Comparison of ENCODE assay signal across 1 cellular context in the genomic region with DNA sequence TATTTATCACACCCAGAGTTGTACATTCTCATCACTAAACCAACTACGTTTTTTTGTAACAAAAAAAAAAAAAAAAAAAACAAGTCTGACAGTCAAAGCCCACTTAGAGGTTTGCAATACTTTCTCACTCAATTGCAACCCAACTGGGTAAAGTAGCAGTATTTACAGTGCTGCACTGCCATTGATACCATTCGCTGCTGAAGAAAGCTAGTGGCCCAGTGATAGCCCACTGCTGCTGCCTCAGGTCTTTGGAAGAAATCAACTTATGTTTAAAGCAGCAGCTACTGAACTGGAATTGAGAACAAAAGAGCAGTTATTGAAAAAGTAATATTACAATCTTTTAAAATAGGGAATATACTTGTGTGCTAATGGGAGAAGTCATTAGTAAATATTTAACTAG.
TF ChIP-seq lines count a peak whose summit lies in the region.

No MANE protein-coding gene starts in this region.

TF ChIP-seq in WTC11, 78 proteins besides CTCF, POLR2A, EP300 and RAD21 (continued from another document):
- TF ChIP-seq, protein P1, sequence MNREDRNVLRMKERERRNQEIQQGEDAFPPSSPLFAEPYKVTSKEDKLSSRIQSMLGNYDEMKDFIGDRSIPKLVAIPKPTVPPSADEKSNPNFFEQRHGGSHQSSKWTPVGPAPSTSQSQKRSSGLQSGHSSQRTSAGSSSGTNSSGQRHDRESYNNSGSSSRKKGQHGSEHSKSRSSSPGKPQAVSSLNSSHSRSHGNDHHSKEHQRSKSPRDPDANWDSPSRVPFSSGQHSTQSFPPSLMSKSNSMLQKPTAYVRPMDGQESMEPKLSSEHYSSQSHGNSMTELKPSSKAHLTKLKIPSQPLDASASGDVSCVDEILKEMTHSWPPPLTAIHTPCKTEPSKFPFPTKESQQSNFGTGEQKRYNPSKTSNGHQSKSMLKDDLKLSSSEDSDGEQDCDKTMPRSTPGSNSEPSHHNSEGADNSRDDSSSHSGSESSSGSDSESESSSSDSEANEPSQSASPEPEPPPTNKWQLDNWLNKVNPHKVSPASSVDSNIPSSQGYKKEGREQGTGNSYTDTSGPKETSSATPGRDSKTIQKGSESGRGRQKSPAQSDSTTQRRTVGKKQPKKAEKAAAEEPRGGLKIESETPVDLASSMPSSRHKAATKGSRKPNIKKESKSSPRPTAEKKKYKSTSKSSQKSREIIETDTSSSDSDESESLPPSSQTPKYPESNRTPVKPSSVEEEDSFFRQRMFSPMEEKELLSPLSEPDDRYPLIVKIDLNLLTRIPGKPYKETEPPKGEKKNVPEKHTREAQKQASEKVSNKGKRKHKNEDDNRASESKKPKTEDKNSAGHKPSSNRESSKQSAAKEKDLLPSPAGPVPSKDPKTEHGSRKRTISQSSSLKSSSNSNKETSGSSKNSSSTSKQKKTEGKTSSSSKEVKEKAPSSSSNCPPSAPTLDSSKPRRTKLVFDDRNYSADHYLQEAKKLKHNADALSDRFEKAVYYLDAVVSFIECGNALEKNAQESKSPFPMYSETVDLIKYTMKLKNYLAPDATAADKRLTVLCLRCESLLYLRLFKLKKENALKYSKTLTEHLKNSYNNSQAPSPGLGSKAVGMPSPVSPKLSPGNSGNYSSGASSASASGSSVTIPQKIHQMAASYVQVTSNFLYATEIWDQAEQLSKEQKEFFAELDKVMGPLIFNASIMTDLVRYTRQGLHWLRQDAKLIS (CRISPR knock-in tag; IDR thresholded peaks at IDR 0.05; ENCODE audit: borderline replicate concordance), result no peak
